ENCODE assay signal across 8 cellular contexts in genomic region chr11:65315204-65315865, GRCh38. TPM values are rescaled to one million over a fixed set of nuclear protein-coding genes. Genes with fewer than 3 reads are reported as not detected.
DNase-seq lines count a peak whose midpoint lies in the region; ATAC-seq and TF ChIP-seq lines count a peak whose summit lies in the region.

No MANE protein-coding gene starts in this region.

- no peaks in the 10 kb centered on the region for H3K27me3 ChIP-seq in GM06990 (replicated peaks; ENCODE audit: control insufficient read depth, insufficient read depth, low read length)

- DNase-seq in GM06990 (ENCODE audit: extremely low read depth, insufficient read length) (peak; percentile 81), HT-29 (ENCODE audit: low spot score) (peak; percentile 89), OCI-M1 (lab: John Stamatoyannopoulos, UW) (peak; percentile 84), activated T-cell treated with anti-CD3 and anti-CD28 coated beads for 4 hours (peak; percentile 75), epithelial cell of esophagus (ENCODE audit: low read depth) (peak; percentile 67), mucosa of descending colon (peak; percentile 86 to 92 (median 89))
- DNase-seq in stimulated activated CD8-positive, alpha-beta memory T cell treated with anti-CD3 and anti-CD28 coated beads, Interleukin-4, amount 100 ng/mL, for 24 hours (ENCODE audit: low read depth), result peak; percentile 75

- H3K36me3 ChIP-seq in GM06990 (ENCODE audit: control insufficient read depth, insufficient read depth, low read length) (no peaks in the 10 kb centered on the region), mucosa of descending colon (ENCODE audit: low read depth) (no peaks in the 10 kb centered on the region)

- H3K4me3 ChIP-seq in GM06990 (replicated peaks; ENCODE audit: low read depth, low read length) (peak overlapping the region; percentile 83), epithelial cell of esophagus (ENCODE audit: low read length) (peak overlapping the region; percentile 66), mucosa of descending colon (peak overlapping the region; percentile 81)

- TF ChIP-seq CTCF in GM06990 (IDR thresholded peaks at IDR 0.05; ENCODE audit: insufficient read depth, low read length, poor library complexity, severe bottlenecking) (peak; percentile 99), epithelial cell of esophagus (IDR thresholded peaks at IDR 0.05; ENCODE audit: insufficient read depth, low read depth, low read length, missing control alignments) (peak; percentile 68), mucosa of descending colon (IDR thresholded peaks at IDR 0.05) (peak; percentile 91)

- ATAC-seq in mucosa of descending colon, result peak; percentile 57
- ATAC-seq in GM18867 (IDR thresholded peaks at IDR 0.05; ENCODE audit: unreplicated experiment), result no peak

- intact Hi-C loops in mucosa of descending colon (cut with DNase I, micrococcal nuclease), result loop anchor here in 1 of 2 donors (2.0 kb wide), 1 partner anchor 41 kb away; no protein-coding TSS in a partner anchor

- peaks cover 23% of the 10 kb centered on the region for H3K4me1 ChIP-seq in mucosa of descending colon (ENCODE audit: low read depth)

- H3K9me3 ChIP-seq in mucosa of descending colon, result no peaks in the 10 kb centered on the region

RNA-seq across cellular contexts. Expression of gene CDC42EP2, which starts 0.7 kb away (rescaled TPM):
- 30.9 and 36.5 TPM in 2 replicates for total RNA-seq in HT-29 (2014; rRNA removed; shearing (Covaris generic))
- total RNA-seq in mucosa of descending colon, result 10 to 100 TPM in 2 of 3 donors, 1 to 10 TPM in 1; 7.0 to 27.4 (median 11.6) TPM

RNA-seq across cellular contexts. Expression of gene DPF2, which starts 18.3 kb away (rescaled TPM):
- total RNA-seq in HT-29 (2014; rRNA removed; shearing (Covaris generic)), result 28.8 and 30.2 TPM in 2 replicates
- total RNA-seq in mucosa of descending colon, result 10 to 100 TPM; 32.8 to 62.9 (median 35.5) TPM

RNA-seq across cellular contexts. Expression of gene TIGD3, which starts 39.2 kb away (rescaled TPM):
- total RNA-seq in HT-29 (2014; rRNA removed; shearing (Covaris generic)), result 2.9 and 3.0 TPM in 2 replicates
- under 1 TPM in 2 of 3 donors, not detected in 1; 0.14 to 0.53 TPM for total RNA-seq in mucosa of descending colon

RNA-seq across cellular contexts. Expression of gene POLA2, which starts 53.6 kb away (rescaled TPM):
- 24.8 and 27.5 TPM in 2 replicates for total RNA-seq in HT-29 (2014; rRNA removed; shearing (Covaris generic))
- 10 to 100 TPM in 2 of 3 donors, 1 to 10 TPM in 1; 8.9 to 14.4 (median 11.4) TPM for total RNA-seq in mucosa of descending colon
